27 cellular contexts compared by ENCODE assay signal in genomic region chr1:184790642-184791041, GRCh38. TPM values are rescaled to one million over a fixed set of nuclear protein-coding genes. Genes with fewer than 3 reads are reported as not detected.
DNase-seq lines count a peak whose midpoint lies in the region; ATAC-seq, FAIRE-seq and TF ChIP-seq lines count a peak whose summit lies in the region.
"Had no signal": no experiment of that assay in that cellular context is flagged by ENCODE, and none has a peak within 500 bp of the region (broad histone marks: within the 10 kb centered on the region; RNA-seq: fewer than 3 reads in every experiment).

No MANE protein-coding gene starts in this region.

- WGBS in K562 (ENCODE audit: insufficient coverage, low coverage, missing lambda C conversion rate) = 51% methylated on average over 4 of the region's 4 CpGs

- CTCF ChIA-PET in K562 (lab: Yijun Ruan, JAX; ENCODE audit: low intra/inter-chr PET ratio) = no interaction called here

- no peak overlapping the region for H3K4me3 Mint-ChIP-seq in HFFc6
- H3K4me3 Mint-ChIP-seq in effector memory CD8-positive, alpha-beta T cell = no peak overlapping the region
- H3K4me3 Mint-ChIP-seq: CD14-positive monocyte; natural killer cell treated with Interleukin-12 subunit alpha and Interleukin-12 subunit beta and Interleukin-15 and Interleukin-18, amount 100 ng/mL, for 72 hours; stimulated activated memory B cell treated with anti-CD40 and anti-IgM and Interleukin-4, amounts not matched to agents 10 μg/mL and 1 μg/mL and 100 μg/mL, for 72 hours had no signal

- H3K4me3 ChIP-seq in ACC112 (ENCODE audit: low read depth, low read length) (no peak overlapping the region), K562 (no peak overlapping the region), left lung (no peak overlapping the region)
- H3K4me3 ChIP-seq: breast epithelium, pancreas, smooth muscle cell, thoracic aorta, vagina had no signal

- TF ChIP-seq CTCF in HFFc6 (IDR thresholded peaks at IDR 0.05) (no peak), K562 (IDR thresholded peaks at IDR 0.05 in 2 of 3, conservative IDR thresholded peaks at IDR 0.05 in 1 of 3; ENCODE audit: insufficient read depth in 2 of 3, low read depth in 1 of 3, low read length in 3 of 3) (no peak), GM20000 (IDR thresholded peaks at IDR 0.05; ENCODE audit: extremely low read depth, missing control alignments) (no peak), left lung (IDR thresholded peaks at IDR 0.05) (no peak)

- peaks cover 56% of the 10 kb centered on the region for H3K4me1 Mint-ChIP-seq in HFFc6 (ENCODE audit: low read depth)
- peaks cover 7 to 8% of the 10 kb centered on the region in 2 donors for H3K4me1 Mint-ChIP-seq in effector memory CD8-positive, alpha-beta T cell (ENCODE audit: low read depth in 2 of 2)
- H3K4me1 Mint-ChIP-seq: stimulated activated memory B cell treated with anti-CD40 and anti-IgM and Interleukin-4, amounts not matched to agents 10 μg/mL and 1 μg/mL and 100 μg/mL, for 72 hours had no signal

- H3K27me3 ChIP-seq in ACC112 (ENCODE audit: insufficient read depth, low read length) = no peaks in the 10 kb centered on the region
- H3K27me3 ChIP-seq in K562 (ENCODE audit: control insufficient read depth in 2 of 2, insufficient read depth in 2 of 2, low read length in 2 of 2) = no peaks in the 10 kb centered on the region
- H3K27me3 ChIP-seq in left lung = no peaks in the 10 kb centered on the region
- H3K27me3 ChIP-seq: breast epithelium, pancreas, vagina had no signal

- peak overlapping the region; percentile 97 for H3K27ac ChIP-seq in ACC112 (ENCODE audit: low read depth, low read length)
- no peak overlapping the region for H3K27ac ChIP-seq in K562 (ENCODE audit: extremely low read depth, low read depth, low read length)
- H3K27ac ChIP-seq in left lung = no peak overlapping the region
- H3K27ac ChIP-seq: breast epithelium, pancreas, thoracic aorta, vagina had no signal

- H2AFZ ChIP-seq in ACC112 (ENCODE audit: low read length, unreplicated experiment) = peak overlapping the region; percentile 44
- no peak overlapping the region for H2AFZ ChIP-seq in K562 (ENCODE audit: low read depth, low read length)

- no peaks in the 10 kb centered on the region for H3K79me2 ChIP-seq in ACC112 (ENCODE audit: control insufficient read depth, insufficient read depth, low read length, unreplicated experiment)
- no peaks in the 10 kb centered on the region for H3K79me2 ChIP-seq in K562 (ENCODE audit: control insufficient read depth, insufficient read depth, low read length)

- no peak overlapping the region for H3K9ac ChIP-seq in K562 (ENCODE audit: insufficient read depth in 1 of 2, low read depth in 2 of 2, low read length in 2 of 2)

- no peaks in the 10 kb centered on the region for H3K9me3 Mint-ChIP-seq in HFFc6
- no peaks in the 10 kb centered on the region for H3K9me3 Mint-ChIP-seq in effector memory CD8-positive, alpha-beta T cell
- H3K9me3 Mint-ChIP-seq: stimulated activated memory B cell treated with anti-CD40 and anti-IgM and Interleukin-4, amounts not matched to agents 10 μg/mL and 1 μg/mL and 100 μg/mL, for 72 hours had no signal

- peaks cover 34% of the 10 kb centered on the region for H3K4me1 ChIP-seq in ACC112 (ENCODE audit: control insufficient read depth, insufficient read depth, low read length, unreplicated experiment)
- H3K4me1 ChIP-seq in K562 (replicated peaks in 1 of 2; ENCODE audit: control insufficient read depth in 2 of 2, insufficient read depth in 2 of 2, low read length in 2 of 2) = peaks cover 0 to 13% of the 10 kb centered on the region in 2 experiments; a peak in 1 of 5 replicates
- peaks cover 6 to 50% of the 10 kb centered on the region in 2 donors for H3K4me1 ChIP-seq in left lung
- H3K4me1 ChIP-seq: breast epithelium had no signal

- ATAC-seq in K562 = no peak
- no peak for ATAC-seq in HG03175 (IDR thresholded peaks at IDR 0.05; ENCODE audit: unreplicated experiment)
- no peak for ATAC-seq in left lung
- no peak for ATAC-seq in effector memory CD8-positive, alpha-beta T cell (replicated peaks)
- ATAC-seq: natural killer cell treated with Interleukin-12 subunit alpha and Interleukin-12 subunit beta and Interleukin-15 and Interleukin-18, amount 100 ng/mL, for 72 hours; pancreas; stimulated activated memory B cell treated with anti-CD40 and anti-IgM and Interleukin-4, amounts not matched to agents 10 μg/mL and 1 μg/mL and 100 μg/mL, for 72 hours had no signal

- TF ChIP-seq EP300 in K562 (IDR thresholded peaks at IDR 0.05; ENCODE audit: low read length) = no peak

- no peak overlapping the region for H3K4me2 ChIP-seq in K562 (ENCODE audit: insufficient read depth, low read length)

- POLR2A ChIA-PET in K562 (lab: Yijun Ruan, JAX) = no interaction called here

- peaks cover 2% of the 10 kb centered on the region; the same call in 1 of the 2 replicates for H3K27me3 Mint-ChIP-seq in HFFc6 (ENCODE audit: insufficient read depth)
- no peaks in the 10 kb centered on the region for H3K27me3 Mint-ChIP-seq in effector memory CD8-positive, alpha-beta T cell
- H3K27me3 Mint-ChIP-seq: natural killer cell treated with Interleukin-12 subunit alpha and Interleukin-12 subunit beta and Interleukin-15 and Interleukin-18, amount 100 ng/mL, for 72 hours; stimulated activated memory B cell treated with anti-CD40 and anti-IgM and Interleukin-4, amounts not matched to agents 10 μg/mL and 1 μg/mL and 100 μg/mL, for 72 hours had no signal

- intact Hi-C loops in K562 (cut with micrococcal nuclease) = no loop called here
- intact Hi-C loops in left lung (cut with DNase I) = no loop called here

- H3K36me3 Mint-ChIP-seq in HFFc6 (ENCODE audit: low read depth) = peaks cover 5% of the 10 kb centered on the region
- H3K36me3 Mint-ChIP-seq in effector memory CD8-positive, alpha-beta T cell (ENCODE audit: insufficient read depth) = peaks cover 25% of the 10 kb centered on the region

- DNase-seq in HFFc6 (no peak), NCI-H748 treated with DMSO at 0.1 percent for 48 hours (lab: John Stamatoyannopoulos, UW) (peak; percentile 70), K562 (ENCODE audit: extremely low read depth in 1 of 4, low spot score in 3 of 4) (no peak), GM20000 (ENCODE audit: low spot score) (no peak), left lung (no peak)
- DNase-seq in effector memory CD8-positive, alpha-beta T cell = no peak
- DNase-seq: activated CD4-positive, alpha-beta T cell treated with anti-CD3 and anti-CD28 coated beads for 4 hours; activated naive CD4-positive, alpha-beta T cell; activated T-cell treated with anti-CD3 and anti-CD28 coated beads, Interleukin-2, amount 50 U/mL, for 48 hours; GOT3; islet precursor cell; KBM-7; NCI-H2029 treated with DMSO at 0.1 percent for 48 hours; NCI-H510A treated with DMSO at 0.1 percent for 48 hours; pancreas; RPMI8226 had no signal

- no peak for TF ChIP-seq POLR2A in K562 (conservative IDR thresholded peaks at IDR 0.05)

- FAIRE-seq in K562 (lab: Jason Lieb, UNC) = no peak
- FAIRE-seq: colon, G401.6, pancreas had no signal

- in situ Hi-C loops in K562 (cut with MboI) = no loop called here

- no peaks in the 10 kb centered on the region for H3K9me1 ChIP-seq in K562 (ENCODE audit: control insufficient read depth, insufficient read depth, low read length)

- TF ChIP-seq RAD21 in K562 (CRISPR knock-in tag; conservative IDR thresholded peaks at IDR 0.05 in 1 of 2, IDR thresholded peaks at IDR 0.05 in 1 of 2) = no peak

- peak overlapping the region; percentile 99; the same call in 1 of the 2 replicates for H3K27ac Mint-ChIP-seq in HFFc6
- no peak overlapping the region for H3K27ac Mint-ChIP-seq in effector memory CD8-positive, alpha-beta T cell
- H3K27ac Mint-ChIP-seq: CD14-positive monocyte; natural killer cell treated with Interleukin-12 subunit alpha and Interleukin-12 subunit beta and Interleukin-15 and Interleukin-18, amount 100 ng/mL, for 72 hours; stimulated activated memory B cell treated with anti-CD40 and anti-IgM and Interleukin-4, amounts not matched to agents 10 μg/mL and 1 μg/mL and 100 μg/mL, for 72 hours had no signal

- H3K36me3 ChIP-seq in ACC112 (ENCODE audit: insufficient read depth, low read length) (no peaks in the 10 kb centered on the region), K562 (ENCODE audit: control insufficient read depth, insufficient read depth, low read length) (no peaks in the 10 kb centered on the region), left lung (peaks cover 0 to 10% of the 10 kb centered on the region in 2 donors)
- H3K36me3 ChIP-seq: breast epithelium, pancreas, thoracic aorta, vagina had no signal

- BruUV-seq in K562 (replicated peaks; lab: Mats Ljungman, UMichigan) = no TSS peak

- no peaks in the 10 kb centered on the region for H4K20me1 ChIP-seq in K562 (replicated peaks; ENCODE audit: control insufficient read depth, insufficient read depth, low read length)

- H3K9me3 ChIP-seq in K562 (replicated peaks; ENCODE audit: control insufficient read depth, insufficient read depth, low read depth, low read length) = no peaks in the 10 kb centered on the region
- H3K9me3 ChIP-seq in left lung = no peaks in the 10 kb centered on the region
- H3K9me3 ChIP-seq: breast epithelium, pancreas, thoracic aorta, vagina had no signal

TF ChIP-seq in K562, 482 proteins besides CTCF, POLR2A, EP300 and RAD21:
- TF ChIP-seq PHB (CRISPR knock-in tag; IDR thresholded peaks at IDR 0.05) (no peak), NFE2 (IDR thresholded peaks at IDR 0.05; ENCODE audit: low read depth) (0 out of 2 replicates have a peak, but pooled peaks have one; percentile 21)

RNA-seq across cellular contexts. Expression of gene EDEM3, which starts 36.0 kb away (rescaled TPM):
- total RNA-seq in HFFc6 (2021; fragmentation: NEBNext Ultra II Directional; extraction: Animal tissue kit (Norgen Biotek cat#: 25700)) = 10 to 100 TPM; 29.9 to 38.6 (median 32.3) TPM
- 30.0 and 65.7 TPM in 2 replicates for total RNA-seq in K562 (2011; cell fraction: chromatin; rRNA removed; ENCODE audit: low replicate concordance)
- 18.3 and 23.0 TPM in 2 replicates for total RNA-seq in K562 (2011; cell fraction: nucleolus; rRNA removed)
- total RNA-seq in K562 (2011; cell fraction: nucleoplasm; rRNA removed) = 49.9 and 51.0 TPM in 2 replicates
- 27.9 and 30.9 TPM in 2 replicates for total RNA-seq in K562 (2014; rRNA removed)
- 46.6 and 47.9 TPM in 2 replicates for total RNA-seq in K562 (2014; rRNA removed; fragmentation: Illumina TruSeq; extraction: Trizol)
- 40.9 and 45.9 TPM in 2 replicates for total RNA-seq in K562 (2015; rRNA removed; fragmentation: Illumina TruSeq; extraction: Trizol)
- 30.7 and 40.3 TPM in 2 replicates for total RNA-seq in K562 (2021)
- polyA plus RNA-seq in K562 (2011; rRNA removed) = 27.3 and 28.0 TPM in 2 replicates
- 3.5 and 9.9 TPM in 2 replicates for polyA plus RNA-seq in K562 (2011; cell fraction: cytosol; rRNA removed)
- 24.2 and 34.5 TPM in 2 replicates for polyA plus RNA-seq in K562 (2011; cell fraction: nucleus; rRNA removed)
- polyA plus RNA-seq in K562 (2012) = 20.5 and 21.3 TPM in 2 replicates
- polyA plus RNA-seq in K562 (2014; fragmentation: Illumina TruSeq; extraction: Trizol) = 22.3 and 31.6 TPM in 2 replicates
- 10 to 100 TPM; 15.8 to 18.5 TPM for polyA plus RNA-seq in K562 (2014; fragmentation: Nextera tagmentation; extraction: Ambion mirVana)
- polyA plus RNA-seq in K562 (2014; rRNA removed) = 16.6 and 19.5 TPM in 2 replicates
- 137 and 138 TPM in 2 replicates for polyA minus RNA-seq in K562 (2011; rRNA and poly(A)+ RNA removed)
- polyA minus RNA-seq in K562 (2011; cell fraction: cytosol; rRNA and poly(A)+ RNA removed) = 33.3 and 55.8 TPM in 2 replicates
- polyA minus RNA-seq in K562 (2011; cell fraction: nucleus; rRNA and poly(A)+ RNA removed) = 17.2 and 36.8 TPM in 2 replicates
- total RNA-seq in left lung = 10 to 100 TPM; 31.6 to 42.8 TPM
